ENCODE assay signal across 8 cellular contexts in the genomic region with DNA sequence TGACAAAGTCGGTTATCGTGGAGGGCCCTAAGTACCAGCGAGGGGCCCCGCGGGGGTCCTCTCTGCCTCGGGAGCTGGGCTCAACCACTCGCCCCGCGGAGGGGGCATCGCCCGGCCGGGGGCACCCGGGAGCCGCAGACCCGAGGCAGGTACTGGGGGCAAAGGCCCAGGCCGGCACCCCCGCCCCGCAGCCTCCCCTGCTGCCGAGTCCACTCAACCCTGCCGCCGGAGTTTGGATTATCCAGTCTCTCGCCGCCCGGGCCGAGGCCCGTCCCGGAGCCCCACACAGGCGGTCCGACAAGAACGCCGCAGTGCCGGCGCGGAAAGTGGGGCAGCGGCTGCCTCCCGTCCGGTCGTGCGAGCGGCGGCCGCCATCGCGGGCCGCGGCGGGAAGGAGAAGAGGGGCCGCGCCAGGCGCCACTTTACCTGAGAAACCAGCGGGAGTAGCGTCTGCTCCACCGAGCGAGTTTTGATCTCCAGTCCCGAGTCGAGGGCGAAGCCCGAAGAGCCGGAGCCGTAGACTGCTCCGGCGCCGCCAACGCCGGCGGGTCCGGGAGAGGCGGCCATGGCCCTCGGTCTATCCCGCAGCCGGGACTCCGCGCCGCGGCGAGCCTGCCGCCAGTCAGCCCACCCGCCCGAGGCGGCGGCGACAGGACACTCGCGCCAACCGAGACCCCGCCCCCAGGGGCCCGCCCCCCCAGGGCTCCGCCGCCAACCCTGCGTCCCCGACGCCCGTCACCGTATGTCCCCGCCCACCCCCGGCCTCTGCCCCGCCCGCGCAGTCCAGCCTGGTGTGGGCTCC. TPM values are rescaled to one million over a fixed set of nuclear protein-coding genes. Genes with fewer than 3 reads are reported as not detected.
DNase-seq lines count a peak whose midpoint lies in the region; ATAC-seq and TF ChIP-seq lines count a peak whose summit lies in the region.

A gene with protein sequence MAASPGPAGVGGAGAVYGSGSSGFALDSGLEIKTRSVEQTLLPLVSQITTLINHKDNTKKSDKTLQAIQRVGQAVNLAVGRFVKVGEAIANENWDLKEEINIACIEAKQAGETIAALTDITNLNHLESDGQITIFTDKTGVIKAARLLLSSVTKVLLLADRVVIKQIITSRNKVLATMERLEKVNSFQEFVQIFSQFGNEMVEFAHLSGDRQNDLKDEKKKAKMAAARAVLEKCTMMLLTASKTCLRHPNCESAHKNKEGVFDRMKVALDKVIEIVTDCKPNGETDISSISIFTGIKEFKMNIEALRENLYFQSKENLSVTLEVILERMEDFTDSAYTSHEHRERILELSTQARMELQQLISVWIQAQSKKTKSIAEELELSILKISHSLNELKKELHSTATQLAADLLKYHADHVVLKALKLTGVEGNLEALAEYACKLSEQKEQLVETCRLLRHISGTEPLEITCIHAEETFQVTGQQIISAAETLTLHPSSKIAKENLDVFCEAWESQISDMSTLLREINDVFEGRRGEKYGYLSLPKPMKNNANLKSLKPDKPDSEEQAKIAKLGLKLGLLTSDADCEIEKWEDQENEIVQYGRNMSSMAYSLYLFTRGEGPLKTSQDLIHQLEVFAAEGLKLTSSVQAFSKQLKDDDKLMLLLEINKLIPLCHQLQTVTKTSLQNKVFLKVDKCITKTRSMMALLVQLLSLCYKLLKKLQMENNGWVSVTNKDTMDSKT (minus strand): TSS at position 624 of the 802 bp plus-strand sequence. CDS start 57 bp downstream, at position 567.

- H3K4me1 ChIP-seq in KMS-11 (ENCODE audit: low read depth, poor library complexity, severe bottlenecking) (peaks cover 33% of the 10 kb centered on the region), osteoblast (ENCODE audit: insufficient read depth, low read length) (peaks cover 34% of the 10 kb centered on the region), thymus (ENCODE audit: control insufficient read depth, insufficient read depth, low read length) (peaks cover 7% of the 10 kb centered on the region)

- peak within 1 kb of the TSS; percentile 60 for H3K27ac ChIP-seq in KMS-11
- H3K27ac ChIP-seq in osteoblast (ENCODE audit: low read depth, low read length) = peak within 1 kb of the TSS; percentile 82
- H3K27ac ChIP-seq in thymus (ENCODE audit: low read depth) = peak within 1 kb of the TSS; percentile 78

- TF ChIP-seq CTCF in KMS-11 (conservative IDR thresholded peaks at IDR 0.05; ENCODE audit: low read depth, low read length) = no peak
- TF ChIP-seq CTCF in osteoblast (IDR thresholded peaks at IDR 0.05; ENCODE audit: extremely low read depth, low read depth, low read length) = no peak

- peaks cover 28% of the 10 kb centered on the region for H3K4me1 Mint-ChIP-seq in activated naive CD4-positive, alpha-beta T cell treated with anti-CD3 and anti-CD28 coated beads for 36 hours (ENCODE audit: low read depth)

- WGBS in thymus = under 1% methylated on average over 99 of the region's 99 CpGs

- H2AFZ ChIP-seq in KMS-11 (ENCODE audit: low read depth) (peak within 1 kb of the TSS; percentile 76), osteoblast (ENCODE audit: low read length) (peak within 1 kb of the TSS; percentile 75)

- H3K4me3 Mint-ChIP-seq in activated naive CD4-positive, alpha-beta T cell treated with anti-CD3 and anti-CD28 coated beads for 36 hours = peak within 1 kb of the TSS; percentile 95

- peak; percentile 75 for ATAC-seq in GM21737 (IDR thresholded peaks at IDR 0.05; ENCODE audit: unreplicated experiment)

- H3K27me3 Mint-ChIP-seq in activated naive CD4-positive, alpha-beta T cell treated with anti-CD3 and anti-CD28 coated beads for 36 hours (ENCODE audit: low read depth) = no peaks in the 10 kb centered on the region

- H3K36me3 Mint-ChIP-seq in activated naive CD4-positive, alpha-beta T cell treated with anti-CD3 and anti-CD28 coated beads for 36 hours (ENCODE audit: low read depth) = peaks cover 2% of the 10 kb centered on the region

- H3K9me3 ChIP-seq in osteoblast (ENCODE audit: low read depth, low read length) (no peaks in the 10 kb centered on the region), thymus (ENCODE audit: control insufficient read depth) (no peaks in the 10 kb centered on the region)

- peak within 1 kb of the TSS; percentile 86 for H3K9ac ChIP-seq in KMS-11

- CTCF ChIA-PET in activated naive CD4-positive, alpha-beta T cell treated with anti-CD3 and anti-CD28 coated beads for 36 hours (lab: Charles Lee) = interaction anchor here (1.2 kb wide), 1 partner anchor 60 kb away, joined by 3 read pairs; no protein-coding TSS in a partner anchor

- intact Hi-C loops in activated naive CD4-positive, alpha-beta T cell treated with anti-CD3 and anti-CD28 coated beads for 36 hours (cut with micrococcal nuclease) = loop anchor here (1.0 to 10.0 kb wide), 10 partner anchors 79 to 1730 kb away; partner anchors contain the start of genes ABITRAM, ELP1, RAD23B and TXN

- no peak within 1 kb of the TSS for H3K4me3 ChIP-seq in KMS-11 (IDR thresholded peaks at IDR 0.05; ENCODE audit: insufficient read depth, low read depth, low read length)
- peak within 1 kb of the TSS; percentile 84 for H3K4me3 ChIP-seq in osteoblast (ENCODE audit: insufficient read depth, low read length)
- H3K4me3 ChIP-seq in thymus (ENCODE audit: low read length) = peak within 1 kb of the TSS; percentile 86

- DNase-seq in EH (ENCODE audit: low read depth) = peak; percentile 89
- DNase-seq in SHP77 treated with DMSO at 0.1 percent for 48 hours (lab: John Stamatoyannopoulos, UW) = peak; percentile 68
- DNase-seq in activated naive CD4-positive, alpha-beta T cell treated with anti-CD3 and anti-CD28 coated beads for 36 hours = peak; percentile 86
- peak; percentile 86 for DNase-seq in globus pallidus (ENCODE audit: low spot score)
- peak; percentile 96 for DNase-seq in osteoblast (ENCODE audit: insufficient read length, low spot score, missing footprints)

- H4K20me1 ChIP-seq in KMS-11 (ENCODE audit: insufficient read depth) (no peaks in the 10 kb centered on the region), osteoblast (ENCODE audit: insufficient read depth, low read length) (peaks cover 27% of the 10 kb centered on the region)

- H3K27ac Mint-ChIP-seq in activated naive CD4-positive, alpha-beta T cell treated with anti-CD3 and anti-CD28 coated beads for 36 hours = peak within 1 kb of the TSS; percentile 68

- H3K4me2 ChIP-seq in KMS-11 (peak within 1 kb of the TSS; percentile 75), osteoblast (ENCODE audit: insufficient read depth, low read length) (peak within 1 kb of the TSS; percentile 91)

- no peaks in the 10 kb centered on the region for H3K9me3 Mint-ChIP-seq in activated naive CD4-positive, alpha-beta T cell treated with anti-CD3 and anti-CD28 coated beads for 36 hours

- H3K27me3 ChIP-seq in KMS-11 (ENCODE audit: insufficient read depth, low read depth) (no peaks in the 10 kb centered on the region), osteoblast (ENCODE audit: insufficient read depth, low read length) (no peaks in the 10 kb centered on the region), thymus (ENCODE audit: control insufficient read depth, insufficient read depth) (no peaks in the 10 kb centered on the region)

- H3K79me2 ChIP-seq in KMS-11 (ENCODE audit: insufficient read depth, low read depth) (peaks cover 29% of the 10 kb centered on the region; the same call in 1 of the 2 replicates), osteoblast (ENCODE audit: insufficient read depth, low read length) (peaks cover 36% of the 10 kb centered on the region)

- H3K36me3 ChIP-seq in KMS-11 (ENCODE audit: insufficient read depth) (no peaks in the 10 kb centered on the region), osteoblast (ENCODE audit: insufficient read depth, low read length) (no peaks in the 10 kb centered on the region), thymus (ENCODE audit: control insufficient read depth, insufficient read depth) (no peaks in the 10 kb centered on the region)

RNA-seq across cellular contexts. Expression of the gene that starts here (rescaled TPM):
- total RNA-seq in activated naive CD4-positive, alpha-beta T cell treated with anti-CD3 and anti-CD28 coated beads for 36 hours = 10 to 100 TPM; 18.4 to 19.0 TPM
- total RNA-seq in osteoblast = 99.0 and 118 TPM in 2 replicates
- polyA plus RNA-seq in thymus = 26.1 TPM
